34 cellular contexts compared by ENCODE assay signal in genomic region chr2:232707076-232707475, GRCh38.
"Had no signal": no experiment of that assay in that cellular context is flagged by ENCODE, and none has a peak within 500 bp of the region (broad histone marks: within the 10 kb centered on the region; RNA-seq: fewer than 3 reads in every experiment).

No MANE protein-coding gene starts in this region.

- H3K9me3 ChIP-seq: MG63 had no signal

- DNase-seq: Karpas-422, Kasumi-1, MG63, MM.1S, MV-4-11, NCI-H1048, NCI-H1092, NCI-H1092 treated with DMSO at 0.1 percent for 48 hours, NCI-H1105, NCI-H1105 treated with DMSO at 0.1 percent for 48 hours, NCI-H1417, NCI-H1417 treated with DMSO at 0.1 percent for 48 hours, NCI-H1436, NCI-H1436 treated with DMSO at 0.1 percent for 48 hours, NCI-H146, NCI-H1694, NCI-H1694 treated with DMSO at 0.1 percent for 48 hours, NCI-H187, NCI-H187 treated with DMSO at 0.1 percent for 48 hours, NCI-H1930, NCI-H2029, NCI-H2029 treated with DMSO at 0.1 percent for 48 hours, NCI-H2081, NCI-H2081 treated with DMSO at 0.1 percent for 48 hours, NCI-H2107, NCI-H2171, NCI-H2171 treated with DMSO at 0.1 percent for 48 hours, NCI-H2227 treated with DMSO at 0.1 percent for 48 hours, NCI-H226, NCI-H345, NCI-H446, NCI-H446 treated with DMSO at 0.1 percent for 48 hours, NCI-H510A, NCI-H510A treated with DMSO at 0.1 percent for 48 hours had no signal

- H3K27me3 ChIP-seq: MG63 had no signal

- H3K4me3 ChIP-seq: MG63 had no signal
